29 cellular contexts compared by ENCODE assay signal in the genomic region with DNA sequence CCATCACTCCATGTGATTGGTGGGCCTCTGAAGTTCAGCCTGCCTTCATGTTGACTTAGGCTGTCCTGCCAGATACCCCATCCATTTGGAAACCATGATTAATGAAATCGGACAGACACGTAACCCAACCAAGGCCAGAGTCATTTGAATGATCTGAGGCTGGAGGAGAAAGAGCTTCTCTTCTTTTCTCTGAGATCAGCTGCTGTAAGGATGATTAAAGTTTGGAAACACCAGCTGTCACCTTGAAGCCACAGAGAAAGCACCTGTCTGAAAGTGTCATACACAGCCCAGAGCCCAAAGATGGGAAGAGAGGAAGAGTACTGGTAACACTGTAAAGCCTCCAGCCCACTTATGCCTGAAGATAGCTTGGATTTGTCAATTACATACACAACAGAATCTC. TPM values are rescaled to one million over a fixed set of nuclear protein-coding genes. Genes with fewer than 3 reads are reported as not detected.
"Had no signal": no experiment of that assay in that cellular context is flagged by ENCODE, and none has a peak within 500 bp of the region (broad histone marks: within the 10 kb centered on the region; RNA-seq: fewer than 3 reads in every experiment).

No MANE protein-coding gene starts in this region.

- H3K27ac ChIP-seq: adrenal gland, body of pancreas, colonic mucosa, epithelial cell of prostate, esophagus squamous epithelium, gastroesophageal sphincter, heart right ventricle had no signal

- H3K27me3 ChIP-seq: adrenal gland, body of pancreas, colonic mucosa, esophagus squamous epithelium, gastroesophageal sphincter, heart right ventricle had no signal

- DNase-seq: activated CD4-positive, alpha-beta memory T cell treated with anti-CD3 and anti-CD28 coated beads for 36 hours; activated CD4-positive, alpha-beta T cell treated with anti-CD3 and anti-CD28 coated beads for 36 hours; activated CD4-positive, alpha-beta T cell treated with anti-CD3 and anti-CD28 coated beads, Interleukin-2, amount 10 ng/mL, durations not matched to agents 24 days and 14 days; activated CD4-positive, CD25-positive, alpha-beta regulatory T cell; activated CD4-positive, CD25-positive, alpha-beta regulatory T cell treated with anti-CD3 and anti-CD28 coated beads, Interleukin-2, amount 50 U/mL, for 72 hours; activated CD8-positive, alpha-beta memory T cell treated with anti-CD3 and anti-CD28 coated beads, Interleukin-2, amount 10 ng/mL, durations not matched to agents 7 days and 5 days; activated CD8-positive, alpha-beta memory T cell treated with anti-CD3 and anti-CD28 coated beads, Interleukin-2, amount 50 U/mL, for 4 hours; activated CD8-positive, alpha-beta T cell treated with anti-CD3 and anti-CD28 coated beads, Interleukin-2, amount 10 ng/mL, durations not matched to agents 7 days and 5 days; activated gamma-delta T cell; activated naive CD4-positive, alpha-beta T cell treated with Interleukin-2 at 50 U/mL for 16 hours; activated naive CD8-positive, alpha-beta T cell treated with anti-CD3 and anti-CD28 coated beads for 36 hours; activated naive CD8-positive, alpha-beta T cell treated with anti-CD3 and anti-CD28 coated beads, Interleukin-2, amount 50 U/mL, for 24 hours; activated T-cell treated with anti-CD3 and anti-CD28 coated beads, Interleukin-2, amount 50 U/mL, for 1 hour; activated T-cell treated with anti-CD3 and anti-CD28 coated beads, Interleukin-2, amount 50 U/mL, for 72 hours; adrenal gland; amygdala; aorta; body of pancreas; central memory CD4-positive, alpha-beta T cell; cerebellar nuclear complex; colonic mucosa; effector CD8-positive, alpha-beta T cell; esophagus squamous epithelium; foreskin melanocyte; heart right ventricle; T-helper 2 cell had no signal

- H3K36me3 ChIP-seq: adrenal gland, colonic mucosa, esophagus squamous epithelium, gastroesophageal sphincter had no signal

- H3K4me1 ChIP-seq: adrenal gland, colonic mucosa, esophagus squamous epithelium, gastroesophageal sphincter had no signal

- ATAC-seq: activated CD4-positive, alpha-beta T cell treated with anti-CD3 and anti-CD28 coated beads for 36 hours; activated CD8-positive, alpha-beta memory T cell treated with anti-CD3 and anti-CD28 coated beads, Interleukin-2, amount 10 ng/mL, durations not matched to agents 7 days and 5 days; activated CD8-positive, alpha-beta T cell treated with anti-CD3 and anti-CD28 coated beads, Interleukin-2, amount 10 ng/mL, durations not matched to agents 7 days and 5 days; activated naive CD8-positive, alpha-beta T cell treated with anti-CD3 and anti-CD28 coated beads, Interleukin-2, amount 50 U/mL, for 24 hours; activated T-cell treated with anti-CD3 and anti-CD28 coated beads, Interleukin-2, amount 50 U/mL, for 72 hours; body of pancreas; gastroesophageal sphincter had no signal

- H3K9me3 ChIP-seq: adrenal gland, body of pancreas, colonic mucosa, esophagus squamous epithelium, gastroesophageal sphincter, heart right ventricle had no signal

- H3K4me3 ChIP-seq: adrenal gland, body of pancreas, colonic mucosa, esophagus squamous epithelium, gastroesophageal sphincter, heart right ventricle had no signal

RNA-seq across cellular contexts. Expression of gene NEBL, which starts 22.9 kb away (rescaled TPM):
- total RNA-seq: activated CD4-positive, alpha-beta memory T cell treated with anti-CD3 and anti-CD28 coated beads for 36 hours; activated CD8-positive, alpha-beta T cell treated with anti-CD3 and anti-CD28 coated beads, Interleukin-2, amount 10 ng/mL, durations not matched to agents 7 days and 5 days; T-helper 1 cell treated with Interleukin-12 subunit alpha and Interleukin-12 subunit beta and Interleukin-4 antibody, amounts not matched to agents 30 ng/mL and 1 ng/mL, for 36 hours had no signal
